Comparison of ENCODE assay signal across 1 cellular context in the genomic region with DNA sequence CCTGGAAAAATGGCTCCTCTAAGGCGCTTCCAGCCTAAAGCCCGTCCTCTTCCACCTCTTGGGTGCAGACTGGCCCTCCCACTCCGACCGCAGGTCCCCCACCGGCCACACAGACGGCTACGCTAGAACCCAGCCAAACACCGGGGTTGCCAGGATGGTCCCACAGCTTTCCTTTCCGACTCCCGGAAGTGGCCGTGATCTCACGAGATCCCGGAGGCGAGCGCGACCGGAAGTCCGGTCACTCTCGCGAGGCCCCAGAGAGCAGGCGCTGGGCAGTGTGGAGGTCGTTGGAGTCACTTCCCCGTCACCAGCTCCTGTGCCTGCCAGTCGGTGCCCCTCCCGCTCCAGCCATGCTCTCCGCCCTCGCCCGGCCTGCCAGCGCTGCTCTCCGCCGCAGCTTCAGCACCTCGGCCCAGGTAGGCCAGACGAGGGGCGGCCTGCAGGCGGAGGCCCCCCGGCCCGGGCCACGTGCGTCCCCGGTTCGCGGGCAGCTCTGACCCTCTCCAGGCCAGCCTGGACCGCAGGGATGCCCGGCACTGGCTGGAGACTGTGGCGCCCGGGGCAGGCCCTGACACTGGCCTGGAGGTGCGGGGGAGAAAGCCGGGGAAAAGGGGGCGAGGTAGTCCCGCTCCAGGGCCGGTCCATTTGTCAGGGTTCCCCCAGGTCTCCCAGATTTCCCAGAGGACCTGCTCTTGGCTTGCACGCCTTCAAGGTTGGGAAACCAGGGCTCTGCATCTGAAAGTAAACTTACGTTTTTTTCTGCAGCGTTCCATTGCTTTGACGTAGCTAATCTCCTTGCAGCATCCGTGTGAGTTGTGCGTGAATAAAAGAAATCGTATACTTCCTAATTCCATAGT.
TF ChIP-seq lines count a peak whose summit lies in the region.

A gene with protein sequence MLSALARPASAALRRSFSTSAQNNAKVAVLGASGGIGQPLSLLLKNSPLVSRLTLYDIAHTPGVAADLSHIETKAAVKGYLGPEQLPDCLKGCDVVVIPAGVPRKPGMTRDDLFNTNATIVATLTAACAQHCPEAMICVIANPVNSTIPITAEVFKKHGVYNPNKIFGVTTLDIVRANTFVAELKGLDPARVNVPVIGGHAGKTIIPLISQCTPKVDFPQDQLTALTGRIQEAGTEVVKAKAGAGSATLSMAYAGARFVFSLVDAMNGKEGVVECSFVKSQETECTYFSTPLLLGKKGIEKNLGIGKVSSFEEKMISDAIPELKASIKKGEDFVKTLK (plus strand): TSS at position 296 of the 857 bp plus-strand sequence. CDS start 55 bp downstream, at position 351.
A gene with protein sequence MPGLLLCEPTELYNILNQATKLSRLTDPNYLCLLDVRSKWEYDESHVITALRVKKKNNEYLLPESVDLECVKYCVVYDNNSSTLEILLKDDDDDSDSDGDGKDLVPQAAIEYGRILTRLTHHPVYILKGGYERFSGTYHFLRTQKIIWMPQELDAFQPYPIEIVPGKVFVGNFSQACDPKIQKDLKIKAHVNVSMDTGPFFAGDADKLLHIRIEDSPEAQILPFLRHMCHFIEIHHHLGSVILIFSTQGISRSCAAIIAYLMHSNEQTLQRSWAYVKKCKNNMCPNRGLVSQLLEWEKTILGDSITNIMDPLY (minus strand): TSS at position 190 of the 857 bp plus-strand sequence. CDS start 17,477 bp downstream, outside the sequence.

TF ChIP-seq in HepG2, 621 proteins besides CTCF, POLR2A, EP300 and RAD21 (continued from another document and continues in another):
- no peak for TF ChIP-seq PLRG1 (conservative IDR thresholded peaks at IDR 0.05)
- TF ChIP-seq MIER3 (CRISPR knock-in tag; IDR thresholded peaks at IDR 0.05; ENCODE audit: borderline replicate concordance) = peak; percentile 71; the same call in 1 of the 2 replicates
- TF ChIP-seq ZMAT3 (CRISPR knock-in tag; conservative IDR thresholded peaks at IDR 0.05) = peak; percentile 69; the same call in 1 of the 2 replicates
- TF ChIP-seq TEAD2 (CRISPR knock-in tag; IDR thresholded peaks at IDR 0.05) = no peak
- TF ChIP-seq ZNF354B (CRISPR knock-in tag; IDR thresholded peaks at IDR 0.05) = 0 out of 2 replicates have a peak, but pooled peaks have one; percentile 31
- no peak for TF ChIP-seq ZNF83 (CRISPR knock-in tag; IDR thresholded peaks at IDR 0.05; ENCODE audit: borderline replicate concordance)
- no peak for TF ChIP-seq ZNF30 (CRISPR knock-in tag; IDR thresholded peaks at IDR 0.05)
- no peak for TF ChIP-seq RBAK (CRISPR knock-in tag; IDR thresholded peaks at IDR 0.05)
- peak; percentile 52 for TF ChIP-seq PHF5A (CRISPR knock-in tag; IDR thresholded peaks at IDR 0.05; ENCODE audit: low read depth, unreplicated experiment)
- TF ChIP-seq, protein P1, sequence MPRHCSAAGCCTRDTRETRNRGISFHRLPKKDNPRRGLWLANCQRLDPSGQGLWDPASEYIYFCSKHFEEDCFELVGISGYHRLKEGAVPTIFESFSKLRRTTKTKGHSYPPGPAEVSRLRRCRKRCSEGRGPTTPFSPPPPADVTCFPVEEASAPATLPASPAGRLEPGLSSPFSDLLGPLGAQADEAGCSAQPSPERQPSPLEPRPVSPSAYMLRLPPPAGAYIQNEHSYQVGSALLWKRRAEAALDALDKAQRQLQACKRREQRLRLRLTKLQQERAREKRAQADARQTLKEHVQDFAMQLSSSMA (CRISPR knock-in tag; IDR thresholded peaks at IDR 0.05) = peak; percentile 93
- TF ChIP-seq CBX5 (CRISPR knock-in tag; IDR thresholded peaks at IDR 0.05; ENCODE audit: borderline replicate concordance) = peak; percentile 88
- TF ChIP-seq AKAP8 (CRISPR knock-in tag; IDR thresholded peaks at IDR 0.05) = no peak; the same call in 1 of the 2 replicates
- no peak for TF ChIP-seq JARID2 (CRISPR knock-in tag; IDR thresholded peaks at IDR 0.05; ENCODE audit: insufficient replicate concordance)
- TF ChIP-seq WIZ (CRISPR knock-in tag; IDR thresholded peaks at IDR 0.05) = no peak
- TF ChIP-seq MTA1 (CRISPR knock-in tag; IDR thresholded peaks at IDR 0.05; ENCODE audit: borderline replicate concordance) = peak; percentile 43; the same call in 1 of the 2 replicates
- no peak for TF ChIP-seq FOSL1 (CRISPR knock-in tag; IDR thresholded peaks at IDR 0.05; ENCODE audit: borderline replicate concordance)
- TF ChIP-seq KMT2B (CRISPR knock-in tag; IDR thresholded peaks at IDR 0.05) = peak; percentile 93
- TF ChIP-seq MBD4 (IDR thresholded peaks at IDR 0.05; ENCODE audit: borderline replicate concordance, low read length) = no peak
- no peak for TF ChIP-seq ZNF230 (CRISPR knock-in tag; IDR thresholded peaks at IDR 0.05)
- no peak for TF ChIP-seq ZNF549 (CRISPR knock-in tag; IDR thresholded peaks at IDR 0.05)
- TF ChIP-seq, protein P2, sequence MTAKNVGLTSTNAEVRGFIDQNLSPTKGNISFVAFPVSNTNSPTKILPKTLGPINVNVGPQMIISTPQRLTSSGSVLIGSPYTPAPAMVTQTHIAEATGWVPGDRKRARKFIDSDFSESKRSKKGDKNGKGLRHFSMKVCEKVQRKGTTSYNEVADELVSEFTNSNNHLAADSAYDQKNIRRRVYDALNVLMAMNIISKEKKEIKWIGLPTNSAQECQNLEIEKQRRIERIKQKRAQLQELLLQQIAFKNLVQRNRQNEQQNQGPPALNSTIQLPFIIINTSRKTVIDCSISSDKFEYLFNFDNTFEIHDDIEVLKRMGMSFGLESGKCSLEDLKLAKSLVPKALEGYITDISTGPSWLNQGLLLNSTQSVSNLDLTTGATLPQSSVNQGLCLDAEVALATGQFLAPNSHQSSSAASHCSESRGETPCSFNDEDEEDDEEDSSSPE (CRISPR knock-in tag; IDR thresholded peaks at IDR 0.05) = peak; percentile 68
- no peak for TF ChIP-seq EHMT2 (IDR thresholded peaks at IDR 0.05; ENCODE audit: borderline replicate concordance, low read depth, low read length)
- peak; percentile 77; the same call in 1 of the 2 replicates for TF ChIP-seq ZBTB42 (CRISPR knock-in tag; IDR thresholded peaks at IDR 0.05)
- 0 out of 2 replicates have a peak, but pooled peaks have one; percentile 76 for TF ChIP-seq ZSCAN30 (CRISPR knock-in tag; IDR thresholded peaks at IDR 0.05)
- peak; percentile 21; the same call in 1 of the 2 replicates for TF ChIP-seq DNMT3B (CRISPR knock-in tag; conservative IDR thresholded peaks at IDR 0.05)
- no peak for TF ChIP-seq ZNF737 (CRISPR knock-in tag; IDR thresholded peaks at IDR 0.05; ENCODE audit: borderline replicate concordance)
- peak; percentile 39; the same call in 1 of the 2 replicates for TF ChIP-seq ZC3H13 (CRISPR knock-in tag; IDR thresholded peaks at IDR 0.05)
- TF ChIP-seq, protein P3, sequence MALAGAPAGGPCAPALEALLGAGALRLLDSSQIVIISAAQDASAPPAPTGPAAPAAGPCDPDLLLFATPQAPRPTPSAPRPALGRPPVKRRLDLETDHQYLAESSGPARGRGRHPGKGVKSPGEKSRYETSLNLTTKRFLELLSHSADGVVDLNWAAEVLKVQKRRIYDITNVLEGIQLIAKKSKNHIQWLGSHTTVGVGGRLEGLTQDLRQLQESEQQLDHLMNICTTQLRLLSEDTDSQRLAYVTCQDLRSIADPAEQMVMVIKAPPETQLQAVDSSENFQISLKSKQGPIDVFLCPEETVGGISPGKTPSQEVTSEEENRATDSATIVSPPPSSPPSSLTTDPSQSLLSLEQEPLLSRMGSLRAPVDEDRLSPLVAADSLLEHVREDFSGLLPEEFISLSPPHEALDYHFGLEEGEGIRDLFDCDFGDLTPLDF (CRISPR knock-in tag; IDR thresholded peaks at IDR 0.05) = 0 out of 2 replicates have a peak, but pooled peaks have one; percentile 66
- no peak for TF ChIP-seq FOXK2 (IDR thresholded peaks at IDR 0.05)
- TF ChIP-seq SUZ12 (IDR thresholded peaks at IDR 0.05; ENCODE audit: low read depth, low read length) = no peak
- TF ChIP-seq SAP130 (CRISPR knock-in tag; IDR thresholded peaks at IDR 0.05; ENCODE audit: low read depth) = peak; percentile 97
- TF ChIP-seq, protein P4, sequence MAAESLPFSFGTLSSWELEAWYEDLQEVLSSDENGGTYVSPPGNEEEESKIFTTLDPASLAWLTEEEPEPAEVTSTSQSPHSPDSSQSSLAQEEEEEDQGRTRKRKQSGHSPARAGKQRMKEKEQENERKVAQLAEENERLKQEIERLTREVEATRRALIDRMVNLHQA (CRISPR knock-in tag; IDR thresholded peaks at IDR 0.05) = no peak
- TF ChIP-seq, protein P5, sequence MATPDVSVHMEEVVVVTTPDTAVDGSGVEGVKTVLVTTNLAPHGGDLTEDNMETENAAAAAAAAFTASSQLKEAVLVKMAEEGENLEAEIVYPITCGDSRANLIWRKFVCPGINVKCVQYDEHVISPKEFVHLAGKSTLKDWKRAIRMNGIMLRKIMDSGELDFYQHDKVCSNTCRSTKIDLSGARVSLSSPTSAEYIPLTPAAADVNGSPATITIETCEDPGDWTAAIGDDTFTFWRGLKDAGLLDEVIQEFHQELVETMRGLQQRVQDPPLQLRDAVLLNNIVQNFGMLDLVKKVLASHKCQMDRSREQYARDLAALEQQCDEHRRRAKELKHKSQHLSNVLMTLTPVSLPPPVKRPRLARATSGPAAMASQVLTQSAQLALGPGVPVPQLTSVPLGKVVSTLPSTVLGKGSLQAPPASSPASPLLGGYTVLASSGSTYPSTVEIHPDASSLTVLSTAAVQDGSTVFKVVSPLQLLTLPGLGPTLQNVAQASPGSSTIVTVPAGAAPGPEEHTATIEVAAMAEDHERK (CRISPR knock-in tag; IDR thresholded peaks at IDR 0.05; ENCODE audit: low read depth) = peak; percentile 54; the same call in 1 of the 2 replicates
- TF ChIP-seq NFE2L1 (CRISPR knock-in tag; IDR thresholded peaks at IDR 0.05; ENCODE audit: borderline replicate concordance) = no peak
- TF ChIP-seq SKI (IDR thresholded peaks at IDR 0.05; ENCODE audit: partially characterized antibody) = no peak
- peak; percentile 59; the same call in 1 of the 2 replicates for TF ChIP-seq NFATC3 (CRISPR knock-in tag; IDR thresholded peaks at IDR 0.05)
- TF ChIP-seq, protein P6, sequence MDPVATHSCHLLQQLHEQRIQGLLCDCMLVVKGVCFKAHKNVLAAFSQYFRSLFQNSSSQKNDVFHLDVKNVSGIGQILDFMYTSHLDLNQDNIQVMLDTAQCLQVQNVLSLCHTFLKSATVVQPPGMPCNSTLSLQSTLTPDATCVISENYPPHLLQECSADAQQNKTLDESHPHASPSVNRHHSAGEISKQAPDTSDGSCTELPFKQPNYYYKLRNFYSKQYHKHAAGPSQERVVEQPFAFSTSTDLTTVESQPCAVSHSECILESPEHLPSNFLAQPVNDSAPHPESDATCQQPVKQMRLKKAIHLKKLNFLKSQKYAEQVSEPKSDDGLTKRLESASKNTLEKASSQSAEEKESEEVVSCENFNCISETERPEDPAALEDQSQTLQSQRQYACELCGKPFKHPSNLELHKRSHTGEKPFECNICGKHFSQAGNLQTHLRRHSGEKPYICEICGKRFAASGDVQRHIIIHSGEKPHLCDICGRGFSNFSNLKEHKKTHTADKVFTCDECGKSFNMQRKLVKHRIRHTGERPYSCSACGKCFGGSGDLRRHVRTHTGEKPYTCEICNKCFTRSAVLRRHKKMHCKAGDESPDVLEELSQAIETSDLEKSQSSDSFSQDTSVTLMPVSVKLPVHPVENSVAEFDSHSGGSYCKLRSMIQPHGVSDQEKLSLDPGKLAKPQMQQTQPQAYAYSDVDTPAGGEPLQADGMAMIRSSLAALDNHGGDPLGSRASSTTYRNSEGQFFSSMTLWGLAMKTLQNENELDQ (CRISPR knock-in tag; IDR thresholded peaks at IDR 0.05; ENCODE audit: borderline replicate concordance) = 0 out of 2 replicates have a peak, but pooled peaks have one; percentile 33
- TF ChIP-seq, protein P7, sequence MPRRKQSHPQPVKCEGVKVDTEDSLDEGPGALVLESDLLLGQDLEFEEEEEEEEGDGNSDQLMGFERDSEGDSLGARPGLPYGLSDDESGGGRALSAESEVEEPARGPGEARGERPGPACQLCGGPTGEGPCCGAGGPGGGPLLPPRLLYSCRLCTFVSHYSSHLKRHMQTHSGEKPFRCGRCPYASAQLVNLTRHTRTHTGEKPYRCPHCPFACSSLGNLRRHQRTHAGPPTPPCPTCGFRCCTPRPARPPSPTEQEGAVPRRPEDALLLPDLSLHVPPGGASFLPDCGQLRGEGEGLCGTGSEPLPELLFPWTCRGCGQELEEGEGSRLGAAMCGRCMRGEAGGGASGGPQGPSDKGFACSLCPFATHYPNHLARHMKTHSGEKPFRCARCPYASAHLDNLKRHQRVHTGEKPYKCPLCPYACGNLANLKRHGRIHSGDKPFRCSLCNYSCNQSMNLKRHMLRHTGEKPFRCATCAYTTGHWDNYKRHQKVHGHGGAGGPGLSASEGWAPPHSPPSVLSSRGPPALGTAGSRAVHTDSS (CRISPR knock-in tag; conservative IDR thresholded peaks at IDR 0.05) = no peak
- peak; percentile 66; the same call in 1 of the 2 replicates for TF ChIP-seq ZNF143 (CRISPR knock-in tag; IDR thresholded peaks at IDR 0.05)
- no peak for TF ChIP-seq NCOR1 (IDR thresholded peaks at IDR 0.05; ENCODE audit: borderline replicate concordance, low read length)
- no peak for TF ChIP-seq ZNF619 (CRISPR knock-in tag; IDR thresholded peaks at IDR 0.05)
- no peak for TF ChIP-seq NCOA5 (CRISPR knock-in tag; IDR thresholded peaks at IDR 0.05)
- TF ChIP-seq ZNF790 (CRISPR knock-in tag; IDR thresholded peaks at IDR 0.05; ENCODE audit: borderline replicate concordance) = 0 out of 2 replicates have a peak, but pooled peaks have one; percentile 69
- TF ChIP-seq, protein P8, sequence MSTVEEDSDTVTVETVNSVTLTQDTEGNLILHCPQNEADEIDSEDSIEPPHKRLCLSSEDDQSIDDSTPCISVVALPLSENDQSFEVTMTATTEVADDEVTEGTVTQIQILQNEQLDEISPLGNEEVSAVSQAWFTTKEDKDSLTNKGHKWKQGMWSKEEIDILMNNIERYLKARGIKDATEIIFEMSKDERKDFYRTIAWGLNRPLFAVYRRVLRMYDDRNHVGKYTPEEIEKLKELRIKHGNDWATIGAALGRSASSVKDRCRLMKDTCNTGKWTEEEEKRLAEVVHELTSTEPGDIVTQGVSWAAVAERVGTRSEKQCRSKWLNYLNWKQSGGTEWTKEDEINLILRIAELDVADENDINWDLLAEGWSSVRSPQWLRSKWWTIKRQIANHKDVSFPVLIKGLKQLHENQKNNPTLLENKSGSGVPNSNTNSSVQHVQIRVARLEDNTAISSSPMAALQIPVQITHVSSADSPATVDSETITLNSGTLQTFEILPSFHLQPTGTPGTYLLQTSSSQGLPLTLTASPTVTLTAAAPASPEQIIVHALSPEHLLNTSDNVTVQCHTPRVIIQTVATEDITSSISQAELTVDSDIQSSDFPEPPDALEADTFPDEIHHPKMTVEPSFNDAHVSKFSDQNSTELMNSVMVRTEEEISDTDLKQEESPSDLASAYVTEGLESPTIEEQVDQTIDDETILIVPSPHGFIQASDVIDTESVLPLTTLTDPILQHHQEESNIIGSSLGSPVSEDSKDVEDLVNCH (CRISPR knock-in tag; IDR thresholded peaks at IDR 0.05) = no peak
- TF ChIP-seq ZMYM2 (CRISPR knock-in tag; IDR thresholded peaks at IDR 0.05) = no peak
- TF ChIP-seq ZNF563 (CRISPR knock-in tag; IDR thresholded peaks at IDR 0.05) = peak; percentile 84
- TF ChIP-seq ZNF432 (CRISPR knock-in tag; IDR thresholded peaks at IDR 0.05; ENCODE audit: borderline replicate concordance) = no peak
- no peak; the same call in none of the 2 replicates for TF ChIP-seq SAFB2 (CRISPR knock-in tag; IDR thresholded peaks at IDR 0.05; ENCODE audit: borderline replicate concordance, low read depth)
- peak; percentile 35; the same call in 1 of the 2 replicates for TF ChIP-seq ZNF629 (CRISPR knock-in tag; conservative IDR thresholded peaks at IDR 0.05)
- TF ChIP-seq ZNF441 (CRISPR knock-in tag; IDR thresholded peaks at IDR 0.05; ENCODE audit: borderline replicate concordance) = peak; percentile 61; the same call in 1 of the 2 replicates
- TF ChIP-seq ZNF660 (CRISPR knock-in tag; IDR thresholded peaks at IDR 0.05; ENCODE audit: borderline replicate concordance, low read depth) = no peak
